In the genomic region with DNA sequence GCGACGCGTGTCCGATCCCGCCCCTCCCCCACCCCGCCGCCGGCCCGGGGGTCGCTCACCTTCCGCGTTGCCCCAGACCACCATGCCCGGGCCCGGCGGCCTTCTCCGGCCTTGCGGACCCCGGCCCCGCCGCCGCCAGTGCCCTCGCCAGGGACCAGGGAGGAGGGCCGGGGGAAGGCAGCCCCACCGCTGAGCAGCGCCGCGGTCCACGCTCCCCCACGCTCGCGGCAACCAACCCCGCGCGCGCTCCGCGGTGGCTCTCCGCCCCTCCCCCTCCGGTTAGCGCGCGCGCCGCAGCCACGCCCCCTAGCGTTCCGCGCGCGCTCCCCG, we compare ENCODE assay signal across 8 cellular contexts. TPM values are rescaled to one million over a fixed set of nuclear protein-coding genes. Genes with fewer than 3 reads are reported as not detected.
DNase-seq lines count a peak whose midpoint lies in the region; ATAC-seq and TF ChIP-seq lines count a peak whose summit lies in the region.

A gene (minus strand): TSS at position 260 of the 330 bp plus-strand sequence. CDS start 25,042 bp downstream, outside the sequence.

- H3K4me2 ChIP-seq in osteoblast (ENCODE audit: insufficient read depth, low read length), result peak within 1 kb of the TSS; percentile 86

- H3K27ac ChIP-seq in SK-N-MC, result no peak within 1 kb of the TSS
- H3K27ac ChIP-seq in osteoblast (ENCODE audit: low read depth, low read length), result peak within 1 kb of the TSS; percentile 52

- peak within 1 kb of the TSS; percentile 94 for H2AFZ ChIP-seq in osteoblast (ENCODE audit: low read length)

- H3K79me2 ChIP-seq in osteoblast (ENCODE audit: insufficient read depth, low read length), result peaks cover 46% of the 10 kb centered on the region

- peak within 1 kb of the TSS; percentile 81 for H3K9ac ChIP-seq in SK-N-MC (ENCODE audit: insufficient read length)

- H3K4me3 ChIP-seq in SK-N-MC (peak within 1 kb of the TSS; percentile 98), fibroblast of the aortic adventitia (ENCODE audit: low read depth, low read length) (peak within 1 kb of the TSS; percentile 86), osteoblast (ENCODE audit: insufficient read depth, low read length) (peak within 1 kb of the TSS; percentile 90)

- TF ChIP-seq CTCF in fibroblast of the aortic adventitia (IDR thresholded peaks at IDR 0.05; ENCODE audit: insufficient read depth, low read length), result no peak
- no peak for TF ChIP-seq CTCF in osteoblast (IDR thresholded peaks at IDR 0.05; ENCODE audit: extremely low read depth, low read depth, low read length)
- no peak for TF ChIP-seq CTCF in GM13977 (IDR thresholded peaks at IDR 0.05; ENCODE audit: extremely low read depth, insufficient read depth, missing control alignments)

- H3K36me3 ChIP-seq in SK-N-MC (ENCODE audit: insufficient read depth, low read length) (no peaks in the 10 kb centered on the region), osteoblast (ENCODE audit: insufficient read depth, low read length) (no peaks in the 10 kb centered on the region)

- H3K4me1 ChIP-seq in osteoblast (ENCODE audit: insufficient read depth, low read length), result peaks cover 17% of the 10 kb centered on the region

- peaks cover 32% of the 10 kb centered on the region for H4K20me1 ChIP-seq in osteoblast (ENCODE audit: insufficient read depth, low read length)

- ATAC-seq in GM19023 (IDR thresholded peaks at IDR 0.05; ENCODE audit: unreplicated experiment), result peak; percentile 38
- no peak for ATAC-seq in HG03280 (IDR thresholded peaks at IDR 0.05; ENCODE audit: unreplicated experiment)

- in situ Hi-C loops in GM13977 (cut with MboI; ENCODE audit: low pct_unique_long_range_greater_than_20kb, low sequenced_read_pairs, unreplicated experiment), result loop anchor here (25.0 kb wide), 1 partner anchor 302 kb away; a partner anchor contains a TSS

- peaks cover 7% of the 10 kb centered on the region for H3K27me3 ChIP-seq in osteoblast (ENCODE audit: insufficient read depth, low read length)

- H3K9me3 ChIP-seq in SK-N-MC (ENCODE audit: low read depth, low read length) (no peaks in the 10 kb centered on the region), osteoblast (ENCODE audit: low read depth, low read length) (no peaks in the 10 kb centered on the region)

- no peak for DNase-seq in SK-N-MC (ENCODE audit: low read depth, low spot score)
- DNase-seq in fibroblast of the aortic adventitia (ENCODE audit: low read depth), result no peak
- no peak for DNase-seq in osteoblast (ENCODE audit: insufficient read length, low spot score, missing footprints)
- DNase-seq in GM13977 (ENCODE audit: low spot score), result no peak
- DNase-seq in NCI-H748 treated with DMSO at 0.1 percent for 48 hours (lab: John Stamatoyannopoulos, UW), result no peak
- DNase-seq in NCI-H748 (lab: John Stamatoyannopoulos, UW; ENCODE audit: unreplicated experiment), result no peak

RNA-seq across cellular contexts. Expression of the gene that starts here (rescaled TPM):
- total RNA-seq in fibroblast of the aortic adventitia (ENCODE audit: low replicate concordance) (36.2 and 58.5 TPM in 2 replicates), osteoblast (37.3 and 41.0 TPM in 2 replicates)
